ENCODE assay signal across 22 cellular contexts in genomic region chr6:117345292-117345610, GRCh38.
"Had no signal": no experiment of that assay in that cellular context is flagged by ENCODE, and none has a peak within 500 bp of the region (broad histone marks: within the 10 kb centered on the region; RNA-seq: fewer than 3 reads in every experiment).

No MANE protein-coding gene starts in this region.

- H3K36me3 ChIP-seq: gastrocnemius medialis, lower lobe of right lung, prostate gland, right atrium auricular region, sigmoid colon, stomach, thyroid gland had no signal

- H3K4me3 ChIP-seq: gastrocnemius medialis, lower lobe of right lung, prostate gland, right atrium auricular region, sigmoid colon, stomach, thyroid gland had no signal

- ATAC-seq: esophagus mucosa; gastrocnemius medialis; left ventricle myocardium superior; naive thymus-derived CD8-positive, alpha-beta T cell; stimulated activated effector memory CD8-positive, alpha-beta T cell treated with anti-CD3 and anti-CD28 coated beads, Interleukin-12 subunit alpha, Interleukin-12 subunit beta, amount 100 ng/mL, for 72 hours had no signal

- FAIRE-seq: keratinocyte had no signal

- DNase-seq: effector CD8-positive, alpha-beta T cell; endodermal cell; foreskin fibroblast; gastrocnemius medialis; head of caudate nucleus; left ventricle myocardium superior; lower lobe of right lung; naive thymus-derived CD8-positive, alpha-beta T cell; nephron progenitor cell; nucleus accumbens; sigmoid colon; stimulated activated CD4-positive, alpha-beta T cell treated with anti-CD3 and anti-CD28 coated beads, Interleukin-2, amount 100 ng/mL, for 24 hours; stimulated activated CD4-positive, alpha-beta T cell treated with anti-CD3 and anti-CD28 coated beads, Interleukin-4, amount 100 ng/mL, for 24 hours; stimulated activated naive CD4-positive, alpha-beta T cell treated with Interleukin-2 at 50 U/mL for 16 hours; stomach; thyroid gland had no signal

- H3K27me3 ChIP-seq: gastrocnemius medialis, right atrium auricular region, sigmoid colon, thyroid gland had no signal

- H3K9me3 ChIP-seq: gastrocnemius medialis, lower lobe of right lung, prostate gland, right atrium auricular region, sigmoid colon, stomach, thyroid gland had no signal

- H3K4me1 ChIP-seq: gastrocnemius medialis, lower lobe of right lung, prostate gland, right atrium auricular region, sigmoid colon had no signal

- H3K27ac ChIP-seq: epithelial cell of prostate, gastrocnemius medialis, lower lobe of right lung, prostate gland, right atrium auricular region, sigmoid colon, stomach, thyroid gland had no signal
